26 cellular contexts compared by ENCODE assay signal in genomic region chr9:35135988-35136387, GRCh38.
"Had no signal": no experiment of that assay in that cellular context is flagged by ENCODE, and none has a peak within 500 bp of the region (broad histone marks: within the 10 kb centered on the region; RNA-seq: fewer than 3 reads in every experiment).

No MANE protein-coding gene starts in this region.

- ATAC-seq: effector memory CD8-positive, alpha-beta T cell; esophagus mucosa; foreskin keratinocyte; gastroesophageal sphincter; heart left ventricle; left cardiac atrium; left lung; left ventricle myocardium superior; lower lobe of right lung; mucosa of descending colon; naive thymus-derived CD8-positive, alpha-beta T cell had no signal

- H3K79me2 ChIP-seq: hepatocyte had no signal

- H3K36me3 ChIP-seq: colonic mucosa, esophagus squamous epithelium, gastroesophageal sphincter, heart left ventricle, left lung, lower lobe of right lung had no signal

- H3K4me1 ChIP-seq: colonic mucosa, esophagus squamous epithelium, foreskin keratinocyte, gastroesophageal sphincter, left lung had no signal

- H3K4me3 ChIP-seq: colonic mucosa, esophagus squamous epithelium, gastroesophageal sphincter, heart left ventricle, hepatocyte, left lung, lower lobe of right lung, mucosa of descending colon had no signal

- H3K9me3 ChIP-seq: colonic mucosa, esophagus squamous epithelium had no signal

- H3K4me2 ChIP-seq: hepatocyte had no signal

- DNase-seq: colonic mucosa; cortex of kidney; effector CD8-positive, alpha-beta T cell; effector memory CD8-positive, alpha-beta T cell; endodermal cell; erythroblast; esophagus squamous epithelium; foreskin keratinocyte; heart left ventricle; hypothalamus; immature natural killer cell; left cardiac atrium; left lung; left ventricle myocardium superior; lower lobe of right lung; mesenchymal stem cell; mucosa of descending colon; naive B cell; naive thymus-derived CD8-positive, alpha-beta T cell had no signal

- FAIRE-seq: endometrium, frontal cortex, keratinocyte had no signal

- H2AFZ ChIP-seq: hepatocyte had no signal

- H3K27me3 ChIP-seq: colonic mucosa, esophagus squamous epithelium, gastroesophageal sphincter, heart left ventricle, hepatocyte, left lung had no signal

- H3K27ac ChIP-seq: colonic mucosa, epithelial cell of prostate, esophagus squamous epithelium, foreskin keratinocyte, gastroesophageal sphincter, heart left ventricle, hepatocyte, left lung, lower lobe of right lung had no signal
